1 cellular context compared by ENCODE assay signal in genomic region chr20:58697867-58698703, GRCh38.
TF ChIP-seq lines count a peak whose summit lies in the region.

No MANE protein-coding gene starts in this region.

TF ChIP-seq in GM23338, 12 proteins besides CTCF, POLR2A, EP300 and RAD21 (continued from another document):
- TF ChIP-seq ZNF462 (CRISPR knock-in tag; IDR thresholded peaks at IDR 0.05) (no peak), NANOG (IDR thresholded peaks at IDR 0.05; ENCODE audit: borderline replicate concordance) (no peak), ZNF331 (CRISPR knock-in tag; IDR thresholded peaks at IDR 0.05; ENCODE audit: low read depth) (no peak), EZH2phosphoT487 (IDR thresholded peaks at IDR 0.05; ENCODE audit: unreplicated experiment) (no peak), ETS1 (IDR thresholded peaks at IDR 0.05) (no peak), STAT1 (IDR thresholded peaks at IDR 0.05; ENCODE audit: unreplicated experiment) (no peak), REST (IDR thresholded peaks at IDR 0.05; ENCODE audit: unreplicated experiment) (no peak), ZNF114 (CRISPR knock-in tag; IDR thresholded peaks at IDR 0.05) (no peak), POLR2AphosphoS5 (IDR thresholded peaks at IDR 0.05; ENCODE audit: low read depth) (no peak), CREB1 (CRISPR knock-in tag; IDR thresholded peaks at IDR 0.05; ENCODE audit: low read depth) (no peak)
